In the genomic region with DNA sequence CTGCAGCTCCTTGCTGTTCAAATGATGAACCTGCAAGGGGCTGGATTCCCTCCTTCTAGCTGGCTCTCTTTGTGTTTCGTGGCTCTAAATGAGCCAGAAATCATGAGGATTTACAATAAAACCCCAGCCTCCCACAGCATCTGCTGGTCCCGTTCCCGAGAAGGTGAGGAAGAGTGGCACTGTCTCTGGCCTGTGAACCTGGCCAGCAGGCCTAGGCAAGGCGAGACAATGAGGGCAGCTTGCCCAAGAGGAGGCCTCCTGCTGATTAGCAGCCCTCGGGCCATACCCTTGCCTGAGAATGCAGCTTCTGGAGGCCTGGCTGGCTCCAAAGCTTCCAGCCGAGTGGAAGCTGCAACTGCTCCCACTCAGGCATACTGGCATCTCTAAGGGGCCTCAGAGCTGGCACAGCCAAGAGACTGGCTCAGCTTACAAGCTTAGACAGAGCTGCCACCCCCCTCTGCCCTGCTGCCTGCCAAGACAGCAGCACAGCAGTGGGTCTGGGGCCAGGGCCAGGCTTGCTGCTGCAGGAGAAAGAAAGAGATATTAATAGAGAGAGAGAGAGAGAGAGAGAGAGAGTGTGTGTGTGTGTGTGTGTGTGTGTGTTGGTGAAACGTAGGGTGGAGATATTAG, we compare ENCODE assay signal across 8 cellular contexts.
DNase-seq lines count a peak whose midpoint lies in the region; ATAC-seq and TF ChIP-seq lines count a peak whose summit lies in the region.

No MANE protein-coding gene starts in this region.

- no peaks in the 10 kb centered on the region for H3K36me3 ChIP-seq in H7 (replicated peaks; ENCODE audit: control insufficient read depth, insufficient read depth, low read length)
- H3K36me3 ChIP-seq in heart right ventricle = no peaks in the 10 kb centered on the region
- no peaks in the 10 kb centered on the region for H3K36me3 ChIP-seq in sigmoid colon

- no peaks in the 10 kb centered on the region for H3K9me3 ChIP-seq in heart right ventricle
- no peaks in the 10 kb centered on the region for H3K9me3 ChIP-seq in sigmoid colon

- H3K4me1 ChIP-seq in heart right ventricle (peaks cover 34 to 92% (median 67%) of the 10 kb centered on the region in 9 donors), sigmoid colon (peaks cover 0 to 61% (median 46%) of the 10 kb centered on the region in 4 donors)

- no peak for TF ChIP-seq EP300 in sigmoid colon (IDR thresholded peaks at IDR 0.05)

- no peak for TF ChIP-seq POLR2A in sigmoid colon (IDR thresholded peaks at IDR 0.05)

- ATAC-seq in SK-N-SH treated with all-trans-retinoic acid at 6 μM for 48 hours (peak; percentile 85), heart right ventricle (peak; percentile 81 to 97 (median 88)), GM21381 (IDR thresholded peaks at IDR 0.05; ENCODE audit: unreplicated experiment) (no peak)

- H3K27me3 ChIP-seq in H7 (ENCODE audit: control insufficient read depth, insufficient read depth, low read length) = no peaks in the 10 kb centered on the region
- H3K27me3 ChIP-seq in heart right ventricle = no peaks in the 10 kb centered on the region
- H3K27me3 ChIP-seq in sigmoid colon = no peaks in the 10 kb centered on the region

- peak in 7 of 9 donors; percentile 2 to 21 (median 6) for TF ChIP-seq CTCF in heart right ventricle (IDR thresholded peaks at IDR 0.05)
- TF ChIP-seq CTCF in sigmoid colon (IDR thresholded peaks at IDR 0.05) = peak in 1 of 4 experiments; percentile 31

- peak overlapping the region; percentile 80 to 96 (median 92) for H3K27ac ChIP-seq in heart right ventricle
- peak overlapping the region; percentile 78 to 85 (median 82) for H3K27ac ChIP-seq in sigmoid colon

- DNase-seq in H7 (peak; percentile 55), heart right ventricle (peak; percentile 84 to 85), sigmoid colon (peak; percentile 91), MV-4-11 (lab: John Stamatoyannopoulos, UW) (no peak), DMS53 treated with DMSO at 0.1 percent for 48 hours (lab: John Stamatoyannopoulos, UW; ENCODE audit: unreplicated experiment) (no peak)
- no peak for DNase-seq in activated CD4-positive, alpha-beta T cell treated with anti-CD3 and anti-CD28 coated beads for 1 hour

- 8 to 11% methylated on average over 7 of the region's 7 CpGs for WGBS in heart right ventricle, 2 donors
- WGBS in sigmoid colon, 2 donors = 43 to 60% methylated on average over 7 of the region's 7 CpGs

- H3K4me3 ChIP-seq in H7 (ENCODE audit: insufficient read depth, low read depth, low read length) (no peak overlapping the region), heart right ventricle (peak overlapping the region in 7 of 10 donors; percentile 14 to 34 (median 31)), sigmoid colon (peak overlapping the region in 3 of 4 donors; percentile 3 to 15 (median 8))

- intact Hi-C loops in heart right ventricle (cut with DNase I) (loop anchor here (1.0 to 10.0 kb wide), 14 partner anchors 45 to 385 kb away; partner anchors contain the start of genes HMG20A (in 6 of the 10) and PEAK1 (in 6 of the 10)), sigmoid colon (cut with DNase I) (loop anchor here (1.0 to 5.0 kb wide), 4 partner anchors 45 to 378 kb away; partner anchors contain the start of genes HMG20A and PEAK1)

TF ChIP-seq in SK-N-SH treated with all-trans-retinoic acid at 6 μM for 48 hours, 23 proteins besides CTCF, POLR2A, EP300 and RAD21:
- TF ChIP-seq GLIS3 (CRISPR knock-in tag; IDR thresholded peaks at IDR 0.05) (0 out of 2 replicates have a peak, but pooled peaks have one; percentile 25), SNAI2 (CRISPR knock-in tag; IDR thresholded peaks at IDR 0.05) (no peak), ZNF8 (CRISPR knock-in tag; IDR thresholded peaks at IDR 0.05) (no peak), PPARA (CRISPR knock-in tag; IDR thresholded peaks at IDR 0.05; ENCODE audit: borderline replicate concordance) (no peak), POU6F1 (CRISPR knock-in tag; IDR thresholded peaks at IDR 0.05; ENCODE audit: borderline replicate concordance, low read depth) (no peak), ZC3H10 (CRISPR knock-in tag; IDR thresholded peaks at IDR 0.05) (no peak), TCF4 (CRISPR knock-in tag; IDR thresholded peaks at IDR 0.05; ENCODE audit: borderline replicate concordance) (peak; percentile 35; the same call in 1 of the 2 replicates), TSHZ2 (CRISPR knock-in tag; IDR thresholded peaks at IDR 0.05) (0 out of 2 replicates have a peak, but pooled peaks have one; percentile 15)

Comparison
In these comparisons a context has a peak if more than half of its experiments do, and no peak if none do; other contexts are left out.
1. DNase-seq: peak in H7 (single experiment), heart right ventricle (2 of 2) and sigmoid colon (single experiment); none in MV-4-11 (single experiment), DMS53 treated with DMSO at 0.1 percent for 48 hours (single experiment) and activated CD4-positive, alpha-beta T cell treated with anti-CD3 and anti-CD28 coated beads for 1 hour (single experiment).